Comparison of ENCODE assay signal across 16 cellular contexts in the genomic region with DNA sequence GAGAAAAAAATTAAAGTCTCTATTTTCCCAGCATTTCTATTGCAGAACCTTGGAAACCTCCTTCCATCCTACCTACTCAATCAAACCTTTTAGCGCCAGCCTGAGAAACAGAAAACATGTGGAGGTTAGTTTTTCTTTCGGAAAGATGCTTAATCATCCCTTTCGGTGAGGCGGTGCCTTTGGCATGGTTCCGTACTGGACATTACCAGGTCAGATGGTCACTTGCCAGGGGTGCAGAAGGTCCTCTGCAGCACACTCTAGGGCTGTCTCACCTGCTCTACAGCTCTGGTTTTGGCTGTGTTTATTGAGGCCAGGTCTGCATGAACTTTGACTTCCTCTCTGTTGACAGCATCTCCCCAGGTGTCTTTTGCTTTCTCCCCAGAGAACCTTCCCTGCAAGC.
DNase-seq lines count a peak whose midpoint lies in the region; TF ChIP-seq lines count a peak whose summit lies in the region.
"Had no signal": no experiment of that assay in that cellular context is flagged by ENCODE, and none has a peak within 500 bp of the region (broad histone marks: within the 10 kb centered on the region; RNA-seq: fewer than 3 reads in every experiment).

No MANE protein-coding gene starts in this region.

- DNase-seq in NCI-H146 (lab: John Stamatoyannopoulos, UW) (peak; percentile 7), NCI-H146 treated with DMSO at 0.1 percent for 48 hours (lab: John Stamatoyannopoulos, UW; ENCODE audit: unreplicated experiment) (no peak), NCI-H2227 treated with DMSO at 0.1 percent for 48 hours (lab: John Stamatoyannopoulos, UW) (peak; percentile 13), cerebellar cortex (ENCODE audit: low spot score) (peak; percentile 70), left kidney (ENCODE audit: low read depth, low spot score) (peak; percentile 36), GM20000 (ENCODE audit: low spot score) (no peak), DMS153 (lab: John Stamatoyannopoulos, UW) (no peak), SIG-M5 treated with dmso at 0.1 percent for 504 hours (lab: John Stamatoyannopoulos, UW; ENCODE audit: unreplicated experiment) (no peak)
- DNase-seq: CD4-positive, CD25-positive, alpha-beta regulatory T cell; CD8-positive, alpha-beta memory T cell; DMS 273 treated with DMSO at 0.1 percent for 48 hours; DMS53; DND-41; GDM1; GOT3; HFFc6 had no signal

- TF ChIP-seq CTCF in GM20000 (IDR thresholded peaks at IDR 0.05; ENCODE audit: extremely low read depth, missing control alignments) = no peak

Comparison
In these comparisons a context has a peak if more than half of its experiments do, and no peak if none do; other contexts are left out.
1. DNase-seq: peak in NCI-H146 (single experiment), NCI-H2227 treated with DMSO at 0.1 percent for 48 hours (single experiment), cerebellar cortex (single experiment) and left kidney (single experiment); none in NCI-H146 treated with DMSO at 0.1 percent for 48 hours (single experiment), GM20000 (single experiment), DMS153 (single experiment) and SIG-M5 treated with dmso at 0.1 percent for 504 hours (single experiment).